2 cellular contexts compared by ENCODE assay signal in genomic region chr1:17188889-17189631, GRCh38.
A peak's percentile ranks its signal among the peaks of the same experiment; 100 is the strongest.
TF ChIP-seq lines count a peak whose summit lies in the region.

No MANE protein-coding gene starts in this region.

TF ChIP-seq in IMR-90, 13 proteins besides CTCF, POLR2A, EP300 and RAD21:
- TF ChIP-seq ELK1 (IDR thresholded peaks at IDR 0.05; ENCODE audit: borderline replicate concordance, low read depth, low read length) (no peak), NFE2L2 (IDR thresholded peaks at IDR 0.05; ENCODE audit: low read depth, low read length) (no peak), MAFK (IDR thresholded peaks at IDR 0.05; ENCODE audit: low read depth, low read length) (no peak), FOS (IDR thresholded peaks at IDR 0.05; ENCODE audit: low read depth, low read length) (no peak), SMC3 (IDR thresholded peaks at IDR 0.05; ENCODE audit: low read depth, low read length) (no peak), MAZ (IDR thresholded peaks at IDR 0.05; ENCODE audit: borderline replicate concordance, low read depth, low read length) (no peak), USF2 (IDR thresholded peaks at IDR 0.05; ENCODE audit: low read depth, low read length) (no peak), RFX5 (IDR thresholded peaks at IDR 0.05; ENCODE audit: low read depth, low read length) (no peak), MXI1 (IDR thresholded peaks at IDR 0.05; ENCODE audit: borderline replicate concordance, low read depth, low read length) (no peak), BHLHE40 (IDR thresholded peaks at IDR 0.05; ENCODE audit: low read depth, low read length) (no peak), RCOR1 (IDR thresholded peaks at IDR 0.05; ENCODE audit: insufficient replicate concordance, low read length) (no peak), CEBPB (IDR thresholded peaks at IDR 0.05; ENCODE audit: low read depth, low read length) (no peak), CHD1 (IDR thresholded peaks at IDR 0.05; ENCODE audit: low read depth, low read length) (no peak)
TF ChIP-seq in IMR-90: peak in this region for 0.

TF ChIP-seq in K562, 482 proteins besides CTCF, POLR2A, EP300 and RAD21:
- no peak for TF ChIP-seq RBM17 (IDR thresholded peaks at IDR 0.05; ENCODE audit: borderline replicate concordance, low read depth, low read length)
- TF ChIP-seq RBM25 (IDR thresholded peaks at IDR 0.05; ENCODE audit: low read depth, low read length, severe bottlenecking) = peak; percentile 65
- peak; percentile 90 for TF ChIP-seq ZNF184 (CRISPR knock-in tag; IDR thresholded peaks at IDR 0.05)
- peak; percentile 45; the same call in 1 of the 2 replicates for TF ChIP-seq TRIM28 (IDR thresholded peaks at IDR 0.05)
- TF ChIP-seq CUX1 (CRISPR knock-in tag; IDR thresholded peaks at IDR 0.05) = no peak
- 0 out of 2 replicates have a peak, but pooled peaks have one; percentile 20 for TF ChIP-seq HLTF (IDR thresholded peaks at IDR 0.05)
